ENCODE assay signal across 24 cellular contexts in genomic region chr7:141228482-141228881, GRCh38.
DNase-seq lines count a peak whose midpoint lies in the region; ATAC-seq, FAIRE-seq and TF ChIP-seq lines count a peak whose summit lies in the region.
"Had no signal": no experiment of that assay in that cellular context is flagged by ENCODE, and none has a peak within 500 bp of the region (broad histone marks: within the 10 kb centered on the region; RNA-seq: fewer than 3 reads in every experiment).

No MANE protein-coding gene starts in this region.

- H3K27me3 ChIP-seq in BE2C (no peaks in the 10 kb centered on the region), pancreas (no peaks in the 10 kb centered on the region)
- H3K27me3 ChIP-seq: BLaER1 had no signal

- H3K9me3 ChIP-seq in BE2C, result no peaks in the 10 kb centered on the region; the same call in 1 of the 2 replicates
- H3K9me3 ChIP-seq in pancreas, result no peaks in the 10 kb centered on the region
- H3K9me3 ChIP-seq: BLaER1, Caco-2 had no signal

- WGBS in pancreas, 2 donors, result 72 to 76% methylated on average over 5 of the region's 5 CpGs

- ATAC-seq in HG03354 (IDR thresholded peaks at IDR 0.05; ENCODE audit: poor library complexity, severe bottlenecking, unreplicated experiment) (no peak), pancreas (no peak)

- intact Hi-C loops in pancreas (cut with DNase I), result no loop called here

- H3K36me3 Mint-ChIP-seq in glutamatergic neuron (ENCODE audit: unreplicated experiment), result no peaks in the 10 kb centered on the region
- H3K36me3 Mint-ChIP-seq: CD14-positive monocyte; CD4-positive, alpha-beta memory T cell; CD4-positive, CD25-positive, alpha-beta regulatory T cell; CD8-positive, alpha-beta memory T cell had no signal

- no peaks in the 10 kb centered on the region for H3K4me1 ChIP-seq in BE2C
- H3K4me1 ChIP-seq in pancreas, result no peaks in the 10 kb centered on the region
- H3K4me1 ChIP-seq: BLaER1, Caco-2 had no signal

- TF ChIP-seq CTCF in BE2C (IDR thresholded peaks at IDR 0.05; ENCODE audit: low read depth, low read length) (no peak), glutamatergic neuron (IDR thresholded peaks at IDR 0.05; ENCODE audit: partially characterized antibody, unreplicated experiment) (no peak), pancreas (IDR thresholded peaks at IDR 0.05) (no peak)

- peaks cover 6% of the 10 kb centered on the region for H3K27me3 Mint-ChIP-seq in glutamatergic neuron (ENCODE audit: unreplicated experiment)

- no peaks in the 10 kb centered on the region for H3K36me3 ChIP-seq in BE2C
- H3K36me3 ChIP-seq in pancreas, result no peaks in the 10 kb centered on the region
- H3K36me3 ChIP-seq: BLaER1 had no signal

- FAIRE-seq in pancreas (lab: Jason Lieb, UNC), result no peak
- FAIRE-seq: D721Med, G401.6, GM12891, GM19239 had no signal

- H3K4me1 Mint-ChIP-seq in glutamatergic neuron (ENCODE audit: low read depth, unreplicated experiment), result peaks cover 29% of the 10 kb centered on the region
- H3K4me1 Mint-ChIP-seq: CD14-positive monocyte; CD4-positive, alpha-beta memory T cell; CD4-positive, CD25-positive, alpha-beta regulatory T cell; CD8-positive, alpha-beta memory T cell had no signal

- peak overlapping the region; percentile 17 for H3K4me3 Mint-ChIP-seq in glutamatergic neuron (ENCODE audit: unreplicated experiment)
- H3K4me3 Mint-ChIP-seq: B cell; CD14-positive monocyte; CD4-positive, alpha-beta memory T cell; CD4-positive, CD25-positive, alpha-beta regulatory T cell; CD8-positive, alpha-beta memory T cell had no signal

- DNase-seq in BE2C, result peak; percentile 23
- DNase-seq in SK-N-DZ (ENCODE audit: low spot score), result peak; percentile 55
- peak; percentile 31 for DNase-seq in glutamatergic neuron
- DNase-seq in retina, result peak; percentile 62
- DNase-seq in Ammon's horn (ENCODE audit: low spot score), result no peak
- no peak for DNase-seq in pancreas
- DNase-seq: 8988T; ACHN; C1 segment of cervical spinal cord; Caco-2; Calu3; CD4-positive, alpha-beta memory T cell; CD4-positive, CD25-positive, alpha-beta regulatory T cell; CD8-positive, alpha-beta memory T cell; DMS79 treated with DMSO at 0.1 percent for 48 hours; GF-D8 had no signal

- H3K4me3 ChIP-seq in BE2C (ENCODE audit: low read depth, low read length), result no peak overlapping the region
- H3K4me3 ChIP-seq in pancreas, result no peak overlapping the region
- H3K4me3 ChIP-seq: BLaER1 had no signal

- H3K9me3 Mint-ChIP-seq in glutamatergic neuron (ENCODE audit: unreplicated experiment), result peaks cover 6% of the 10 kb centered on the region
- H3K9me3 Mint-ChIP-seq: CD4-positive, alpha-beta memory T cell had no signal

- no peak overlapping the region for H3K27ac ChIP-seq in pancreas
- H3K27ac ChIP-seq: BLaER1 had no signal

- H3K27ac Mint-ChIP-seq in glutamatergic neuron (ENCODE audit: unreplicated experiment), result peak overlapping the region; percentile 65
- H3K27ac Mint-ChIP-seq: B cell; CD4-positive, alpha-beta memory T cell; CD4-positive, CD25-positive, alpha-beta regulatory T cell had no signal

Comparison
In these comparisons a context has a peak if more than half of its experiments do, and no peak if none do; other contexts are left out.
1. DNase-seq: peak in BE2C (single experiment), SK-N-DZ (single experiment), glutamatergic neuron (single experiment) and retina (single experiment); none in Ammon's horn (single experiment) and pancreas (0 of 6).